In genomic region chr5:153888781-153889180, GRCh38 we compare ENCODE assay signal across 32 cellular contexts.
"Had no signal": no experiment of that assay in that cellular context is flagged by ENCODE, and none has a peak within 500 bp of the region (broad histone marks: within the 10 kb centered on the region; RNA-seq: fewer than 3 reads in every experiment).

No MANE protein-coding gene starts in this region.

- H3K27ac ChIP-seq: brain microvascular endothelial cell, cardiac muscle cell, SJSA1, VCaP had no signal

- ATAC-seq: activated T-cell treated with anti-CD3 and anti-CD28 coated beads, Interleukin-2, amount 50 U/mL, for 4 hours; Panc1; SK-N-SH treated with all-trans-retinoic acid at 6 μM for 48 hours had no signal

- H3K27me3 ChIP-seq: brain microvascular endothelial cell, cardiac muscle cell, SJSA1 had no signal

- DNase-seq: activated B cell treated with CpG ODN at 0.5 μM for 24 hours; activated CD4-positive, alpha-beta memory T cell treated with anti-CD3 and anti-CD28 coated beads for 36 hours; activated CD4-positive, alpha-beta T cell treated with anti-CD3 and anti-CD28 coated beads for 4 hours; activated CD4-positive, alpha-beta T cell treated with anti-CD3 and anti-CD28 coated beads, Interleukin-2, amount 50 U/mL, for 1 hour; activated CD4-positive, CD25-positive, alpha-beta regulatory T cell treated with anti-CD3 and anti-CD28 coated beads, Interleukin-2, amount 50 U/mL, for 72 hours; activated CD8-positive, alpha-beta memory T cell treated with anti-CD3 and anti-CD28 coated beads, Interleukin-2, amount 50 U/mL, for 4 hours; activated effector memory CD4-positive, alpha-beta T cell treated with Interleukin-2 at 50 U/mL for 16 hours; activated naive CD4-positive, alpha-beta T cell treated with anti-CD3 and anti-CD28 coated beads, Interleukin-2, amount 10 ng/mL, durations not matched to agents 7 days and 5 days; activated T-cell treated with anti-CD3 and anti-CD28 coated beads for 4 hours; activated T-cell treated with anti-CD3 and anti-CD28 coated beads, Interleukin-2, amount 50 U/mL, for 4 hours; amniotic stem cell; aorta; brain microvascular endothelial cell; Kasumi-1; KG1; MM.1S; MV-4-11; NCI-H1092; NCI-H1436 treated with DMSO at 0.1 percent for 48 hours; NCI-H187 treated with DMSO at 0.1 percent for 48 hours; NCI-H2081; NCI-H345; NCI-H524 treated with DMSO at 0.1 percent for 48 hours; SHP77; T-helper 1 cell; T-helper 2 cell; T-helper 9 cell had no signal

- H3K4me3 ChIP-seq: cardiac muscle cell, SJSA1 had no signal

- H3K36me3 ChIP-seq: brain microvascular endothelial cell, cardiac muscle cell, SJSA1 had no signal

- H3K9me3 ChIP-seq: SJSA1 had no signal
